1 cellular context compared by ENCODE assay signal in the genomic region with DNA sequence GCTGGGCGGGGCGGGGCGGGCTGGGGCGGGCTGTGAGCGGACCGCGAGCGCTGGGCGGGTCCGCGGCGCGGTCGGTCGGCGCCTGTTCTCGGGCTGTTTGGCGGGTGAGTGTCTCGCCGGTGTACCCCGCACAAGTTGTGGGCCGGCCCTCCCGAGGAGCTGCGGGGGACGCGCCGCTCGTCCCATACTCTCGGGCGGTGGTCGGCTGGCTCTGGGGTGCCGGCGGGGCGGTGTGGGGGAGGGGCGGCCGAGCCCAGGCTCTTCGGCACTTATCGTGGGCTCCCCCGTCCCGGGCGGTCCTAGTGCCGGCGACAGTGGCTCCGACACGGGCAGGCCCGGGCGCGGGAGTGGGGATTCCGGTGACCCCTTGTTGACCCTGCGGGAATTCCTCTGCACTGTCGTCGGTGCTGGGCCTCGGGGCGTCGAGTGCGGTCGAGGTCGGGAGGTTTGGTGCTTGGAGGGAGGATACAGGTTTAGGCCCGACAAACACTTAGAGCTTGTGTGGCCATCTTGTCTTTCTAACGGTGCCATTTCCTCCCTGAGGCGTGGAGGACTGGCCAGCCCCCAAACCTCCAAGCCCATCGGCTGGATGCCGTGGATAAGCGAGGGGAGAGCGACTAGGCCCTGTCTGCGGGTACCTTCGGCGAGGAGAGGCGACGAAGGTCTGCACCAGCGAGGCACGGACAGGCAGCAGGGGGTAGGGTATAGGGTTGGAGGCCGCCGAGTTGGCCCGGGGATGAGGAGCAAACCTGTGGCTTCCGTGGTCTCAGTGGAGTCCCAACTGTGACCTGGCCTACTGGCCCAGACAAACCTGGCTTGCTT.
A peak's percentile ranks its signal among the peaks of the same experiment; 100 is the strongest.
TF ChIP-seq lines count a peak whose summit lies in the region.

Gene SEPTIN2, plus strand, starts transcription at position 47 of the 822 bp plus-strand sequence. CDS start 8,308 bp downstream, outside the sequence.

TF ChIP-seq in HepG2, 621 proteins besides CTCF, POLR2A, EP300 and RAD21 (continued from another document and continues in another):
- TF ChIP-seq, protein P1, sequence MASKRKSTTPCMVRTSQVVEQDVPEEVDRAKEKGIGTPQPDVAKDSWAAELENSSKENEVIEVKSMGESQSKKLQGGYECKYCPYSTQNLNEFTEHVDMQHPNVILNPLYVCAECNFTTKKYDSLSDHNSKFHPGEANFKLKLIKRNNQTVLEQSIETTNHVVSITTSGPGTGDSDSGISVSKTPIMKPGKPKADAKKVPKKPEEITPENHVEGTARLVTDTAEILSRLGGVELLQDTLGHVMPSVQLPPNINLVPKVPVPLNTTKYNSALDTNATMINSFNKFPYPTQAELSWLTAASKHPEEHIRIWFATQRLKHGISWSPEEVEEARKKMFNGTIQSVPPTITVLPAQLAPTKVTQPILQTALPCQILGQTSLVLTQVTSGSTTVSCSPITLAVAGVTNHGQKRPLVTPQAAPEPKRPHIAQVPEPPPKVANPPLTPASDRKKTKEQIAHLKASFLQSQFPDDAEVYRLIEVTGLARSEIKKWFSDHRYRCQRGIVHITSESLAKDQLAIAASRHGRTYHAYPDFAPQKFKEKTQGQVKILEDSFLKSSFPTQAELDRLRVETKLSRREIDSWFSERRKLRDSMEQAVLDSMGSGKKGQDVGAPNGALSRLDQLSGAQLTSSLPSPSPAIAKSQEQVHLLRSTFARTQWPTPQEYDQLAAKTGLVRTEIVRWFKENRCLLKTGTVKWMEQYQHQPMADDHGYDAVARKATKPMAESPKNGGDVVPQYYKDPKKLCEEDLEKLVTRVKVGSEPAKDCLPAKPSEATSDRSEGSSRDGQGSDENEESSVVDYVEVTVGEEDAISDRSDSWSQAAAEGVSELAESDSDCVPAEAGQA (IDR thresholded peaks at IDR 0.05; ENCODE audit: low read depth) = peak; percentile 76; the same call in 1 of the 2 replicates
- TF ChIP-seq, protein P1 (CRISPR knock-in tag; IDR thresholded peaks at IDR 0.05; ENCODE audit: borderline replicate concordance) = no peak; the same call in 1 of the 2 replicates
- TF ChIP-seq EZH2 (conservative IDR thresholded peaks at IDR 0.05; ENCODE audit: low read depth, low read length) (no peak), ZNF17 (CRISPR knock-in tag; IDR thresholded peaks at IDR 0.05) (no peak), ZNF589 (CRISPR knock-in tag; conservative IDR thresholded peaks at IDR 0.05) (no peak; the same call in 1 of the 2 replicates), ZSCAN9 (CRISPR knock-in tag; IDR thresholded peaks at IDR 0.05; ENCODE audit: borderline replicate concordance) (no peak), PHF8 (CRISPR knock-in tag; IDR thresholded peaks at IDR 0.05) (peak; percentile 91), ZNF720 (CRISPR knock-in tag; IDR thresholded peaks at IDR 0.05) (peak; percentile 80; the same call in 1 of the 2 replicates), SALL1 (CRISPR knock-in tag; IDR thresholded peaks at IDR 0.05) (peak; percentile 77), ZNF839 (CRISPR knock-in tag; IDR thresholded peaks at IDR 0.05; ENCODE audit: borderline replicate concordance) (peak; percentile 60; the same call in 1 of the 2 replicates), CREB1 (IDR thresholded peaks at IDR 0.05) (no peak), CREB1 (CRISPR knock-in tag; IDR thresholded peaks at IDR 0.05) (no peak), ZNF33A (CRISPR knock-in tag; IDR thresholded peaks at IDR 0.05; ENCODE audit: borderline replicate concordance) (no peak), ZNF616 (CRISPR knock-in tag; IDR thresholded peaks at IDR 0.05; ENCODE audit: low read depth) (no peak), SPEN (CRISPR knock-in tag; IDR thresholded peaks at IDR 0.05; ENCODE audit: low read depth) (peak; percentile 64; the same call in 1 of the 2 replicates), ZNF83 (CRISPR knock-in tag; IDR thresholded peaks at IDR 0.05; ENCODE audit: borderline replicate concordance) (no peak), ZBTB3 (CRISPR knock-in tag; IDR thresholded peaks at IDR 0.05; ENCODE audit: borderline replicate concordance, low read depth) (no peak; the same call in 1 of the 2 replicates), KDM5B (CRISPR knock-in tag; IDR thresholded peaks at IDR 0.05; ENCODE audit: borderline replicate concordance) (no peak; the same call in 1 of the 2 replicates), XBP1 (CRISPR knock-in tag; IDR thresholded peaks at IDR 0.05) (no peak), PBX2 (CRISPR knock-in tag; IDR thresholded peaks at IDR 0.05) (0 out of 2 replicates have a peak, but pooled peaks have one; percentile 16), MEIS2 (CRISPR knock-in tag; IDR thresholded peaks at IDR 0.05) (peak; percentile 58; the same call in 1 of the 2 replicates), DNMT3B (CRISPR knock-in tag; conservative IDR thresholded peaks at IDR 0.05) (peak; percentile 62; the same call in 1 of the 2 replicates), REXO4 (CRISPR knock-in tag; IDR thresholded peaks at IDR 0.05; ENCODE audit: borderline replicate concordance) (no peak), ZNF605 (CRISPR knock-in tag; IDR thresholded peaks at IDR 0.05) (no peak), SCMH1 (CRISPR knock-in tag; IDR thresholded peaks at IDR 0.05; ENCODE audit: borderline replicate concordance) (no peak), RARA (CRISPR knock-in tag; IDR thresholded peaks at IDR 0.05) (peak; percentile 87), ZNF280B (CRISPR knock-in tag; IDR thresholded peaks at IDR 0.05; ENCODE audit: borderline replicate concordance) (peak; percentile 80)
- TF ChIP-seq, protein P2, sequence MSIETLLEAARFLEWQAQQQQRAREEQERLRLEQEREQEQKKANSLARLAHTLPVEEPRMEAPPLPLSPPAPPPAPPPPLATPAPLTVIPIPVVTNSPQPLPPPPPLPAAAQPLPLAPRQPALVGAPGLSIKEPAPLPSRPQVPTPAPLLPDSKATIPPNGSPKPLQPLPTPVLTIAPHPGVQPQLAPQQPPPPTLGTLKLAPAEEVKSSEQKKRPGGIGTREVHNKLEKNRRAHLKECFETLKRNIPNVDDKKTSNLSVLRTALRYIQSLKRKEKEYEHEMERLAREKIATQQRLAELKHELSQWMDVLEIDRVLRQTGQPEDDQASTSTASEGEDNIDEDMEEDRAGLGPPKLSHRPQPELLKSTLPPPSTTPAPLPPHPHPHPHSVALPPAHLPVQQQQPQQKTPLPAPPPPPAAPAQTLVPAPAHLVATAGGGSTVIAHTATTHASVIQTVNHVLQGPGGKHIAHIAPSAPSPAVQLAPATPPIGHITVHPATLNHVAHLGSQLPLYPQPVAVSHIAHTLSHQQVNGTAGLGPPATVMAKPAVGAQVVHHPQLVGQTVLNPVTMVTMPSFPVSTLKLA (IDR thresholded peaks at IDR 0.05) = peak; percentile 2; the same call in 1 of the 2 replicates
- TF ChIP-seq, protein P3, sequence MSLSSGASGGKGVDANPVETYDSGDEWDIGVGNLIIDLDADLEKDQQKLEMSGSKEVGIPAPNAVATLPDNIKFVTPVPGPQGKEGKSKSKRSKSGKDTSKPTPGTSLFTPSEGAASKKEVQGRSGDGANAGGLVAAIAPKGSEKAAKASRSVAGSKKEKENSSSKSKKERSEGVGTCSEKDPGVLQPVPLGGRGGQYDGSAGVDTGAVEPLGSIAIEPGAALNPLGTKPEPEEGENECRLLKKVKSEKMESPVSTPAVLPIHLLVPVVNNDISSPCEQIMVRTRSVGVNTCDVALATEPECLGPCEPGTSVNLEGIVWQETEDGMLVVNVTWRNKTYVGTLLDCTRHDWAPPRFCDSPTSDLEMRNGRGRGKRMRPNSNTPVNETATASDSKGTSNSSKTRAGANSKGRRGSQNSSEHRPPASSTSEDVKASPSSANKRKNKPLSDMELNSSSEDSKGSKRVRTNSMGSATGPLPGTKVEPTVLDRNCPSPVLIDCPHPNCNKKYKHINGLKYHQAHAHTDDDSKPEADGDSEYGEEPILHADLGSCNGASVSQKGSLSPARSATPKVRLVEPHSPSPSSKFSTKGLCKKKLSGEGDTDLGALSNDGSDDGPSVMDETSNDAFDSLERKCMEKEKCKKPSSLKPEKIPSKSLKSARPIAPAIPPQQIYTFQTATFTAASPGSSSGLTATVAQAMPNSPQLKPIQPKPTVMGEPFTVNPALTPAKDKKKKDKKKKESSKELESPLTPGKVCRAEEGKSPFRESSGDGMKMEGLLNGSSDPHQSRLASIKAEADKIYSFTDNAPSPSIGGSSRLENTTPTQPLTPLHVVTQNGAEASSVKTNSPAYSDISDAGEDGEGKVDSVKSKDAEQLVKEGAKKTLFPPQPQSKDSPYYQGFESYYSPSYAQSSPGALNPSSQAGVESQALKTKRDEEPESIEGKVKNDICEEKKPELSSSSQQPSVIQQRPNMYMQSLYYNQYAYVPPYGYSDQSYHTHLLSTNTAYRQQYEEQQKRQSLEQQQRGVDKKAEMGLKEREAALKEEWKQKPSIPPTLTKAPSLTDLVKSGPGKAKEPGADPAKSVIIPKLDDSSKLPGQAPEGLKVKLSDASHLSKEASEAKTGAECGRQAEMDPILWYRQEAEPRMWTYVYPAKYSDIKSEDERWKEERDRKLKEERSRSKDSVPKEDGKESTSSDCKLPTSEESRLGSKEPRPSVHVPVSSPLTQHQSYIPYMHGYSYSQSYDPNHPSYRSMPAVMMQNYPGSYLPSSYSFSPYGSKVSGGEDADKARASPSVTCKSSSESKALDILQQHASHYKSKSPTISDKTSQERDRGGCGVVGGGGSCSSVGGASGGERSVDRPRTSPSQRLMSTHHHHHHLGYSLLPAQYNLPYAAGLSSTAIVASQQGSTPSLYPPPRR (CRISPR knock-in tag; IDR thresholded peaks at IDR 0.05; ENCODE audit: borderline replicate concordance) = no peak
- TF ChIP-seq, protein P4, sequence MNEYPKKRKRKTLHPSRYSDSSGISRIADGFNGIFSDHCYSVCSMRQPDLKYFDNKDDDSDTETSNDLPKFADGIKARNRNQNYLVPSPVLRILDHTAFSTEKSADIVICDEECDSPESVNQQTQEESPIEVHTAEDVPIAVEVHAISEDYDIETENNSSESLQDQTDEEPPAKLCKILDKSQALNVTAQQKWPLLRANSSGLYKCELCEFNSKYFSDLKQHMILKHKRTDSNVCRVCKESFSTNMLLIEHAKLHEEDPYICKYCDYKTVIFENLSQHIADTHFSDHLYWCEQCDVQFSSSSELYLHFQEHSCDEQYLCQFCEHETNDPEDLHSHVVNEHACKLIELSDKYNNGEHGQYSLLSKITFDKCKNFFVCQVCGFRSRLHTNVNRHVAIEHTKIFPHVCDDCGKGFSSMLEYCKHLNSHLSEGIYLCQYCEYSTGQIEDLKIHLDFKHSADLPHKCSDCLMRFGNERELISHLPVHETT (CRISPR knock-in tag; conservative IDR thresholded peaks at IDR 0.05) = peak; percentile 18; the same call in 1 of the 2 replicates
- TF ChIP-seq, protein P5, sequence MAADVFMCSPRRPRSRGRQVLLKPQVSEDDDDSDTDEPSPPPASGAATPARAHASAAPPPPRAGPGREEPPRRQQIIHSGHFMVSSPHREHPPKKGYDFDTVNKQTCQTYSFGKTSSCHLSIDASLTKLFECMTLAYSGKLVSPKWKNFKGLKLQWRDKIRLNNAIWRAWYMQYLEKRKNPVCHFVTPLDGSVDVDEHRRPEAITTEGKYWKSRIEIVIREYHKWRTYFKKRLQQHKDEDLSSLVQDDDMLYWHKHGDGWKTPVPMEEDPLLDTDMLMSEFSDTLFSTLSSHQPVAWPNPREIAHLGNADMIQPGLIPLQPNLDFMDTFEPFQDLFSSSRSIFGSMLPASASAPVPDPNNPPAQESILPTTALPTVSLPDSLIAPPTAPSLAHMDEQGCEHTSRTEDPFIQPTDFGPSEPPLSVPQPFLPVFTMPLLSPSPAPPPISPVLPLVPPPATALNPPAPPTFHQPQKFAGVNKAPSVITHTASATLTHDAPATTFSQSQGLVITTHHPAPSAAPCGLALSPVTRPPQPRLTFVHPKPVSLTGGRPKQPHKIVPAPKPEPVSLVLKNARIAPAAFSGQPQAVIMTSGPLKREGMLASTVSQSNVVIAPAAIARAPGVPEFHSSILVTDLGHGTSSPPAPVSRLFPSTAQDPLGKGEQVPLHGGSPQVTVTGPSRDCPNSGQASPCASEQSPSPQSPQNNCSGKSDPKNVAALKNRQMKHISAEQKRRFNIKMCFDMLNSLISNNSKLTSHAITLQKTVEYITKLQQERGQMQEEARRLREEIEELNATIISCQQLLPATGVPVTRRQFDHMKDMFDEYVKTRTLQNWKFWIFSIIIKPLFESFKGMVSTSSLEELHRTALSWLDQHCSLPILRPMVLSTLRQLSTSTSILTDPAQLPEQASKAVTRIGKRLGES (CRISPR knock-in tag; IDR thresholded peaks at IDR 0.05; ENCODE audit: borderline replicate concordance) = 0 out of 2 replicates have a peak, but pooled peaks have one; percentile 49
